Comparison of ENCODE assay signal across 11 cellular contexts in the genomic region with DNA sequence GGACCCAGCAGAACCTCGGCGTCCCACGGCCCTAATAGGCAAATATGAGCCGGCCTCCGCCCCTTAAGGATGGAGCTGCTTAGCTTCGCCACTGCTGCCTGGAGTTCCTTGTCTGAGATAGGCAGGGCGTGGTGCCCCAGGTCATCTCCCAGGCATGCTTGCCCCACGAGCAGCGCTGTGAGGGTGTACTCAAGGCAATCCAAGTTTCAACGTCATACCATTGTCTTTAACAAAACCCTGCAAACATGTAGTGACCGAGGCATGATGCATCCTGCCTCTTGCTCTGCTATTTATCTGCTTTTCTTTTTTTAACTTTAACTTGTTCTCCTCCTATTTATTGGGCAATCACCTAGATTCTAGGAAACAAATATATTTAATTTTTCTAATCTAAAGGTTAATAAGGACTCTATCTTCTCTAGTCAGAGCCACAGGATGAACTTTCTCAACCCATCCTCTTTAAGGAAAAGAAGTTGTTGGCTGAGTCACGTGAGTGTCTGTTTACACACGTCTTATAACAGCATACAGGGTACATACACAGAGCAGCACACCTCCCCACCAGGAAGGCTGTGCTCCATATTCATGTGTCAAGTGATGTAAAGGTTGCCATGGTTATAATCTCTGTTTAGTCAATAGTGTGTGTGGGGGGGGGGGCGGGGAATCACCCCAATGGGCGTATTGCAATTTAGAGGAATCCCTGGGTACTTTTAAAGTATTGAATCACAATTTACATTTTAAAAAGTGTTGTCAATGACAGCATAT. TPM values are rescaled to one million over a fixed set of nuclear protein-coding genes. Genes with fewer than 3 reads are reported as not detected.
DNase-seq lines count a peak whose midpoint lies in the region; ATAC-seq and TF ChIP-seq lines count a peak whose summit lies in the region.
"Had no signal": no experiment of that assay in that cellular context is flagged by ENCODE, and none has a peak within 500 bp of the region (broad histone marks: within the 10 kb centered on the region; RNA-seq: fewer than 3 reads in every experiment).

No MANE protein-coding gene starts in this region.

- peaks cover 11% of the 10 kb centered on the region for H3K27me3 ChIP-seq in GM23338 (ENCODE audit: insufficient read depth)
- H3K27me3 ChIP-seq in PC-3 (ENCODE audit: low read length), result no peaks in the 10 kb centered on the region
- H3K27me3 ChIP-seq in esophagus (ENCODE audit: control insufficient read depth in 1 of 2, insufficient read depth in 2 of 2, low read length in 2 of 2), result no peaks in the 10 kb centered on the region
- no peaks in the 10 kb centered on the region for H3K27me3 ChIP-seq in osteoblast (ENCODE audit: insufficient read depth, low read length)

- H3F3A ChIP-seq in GM23338 (replicated peaks; ENCODE audit: low read depth) (no peaks in the 10 kb centered on the region), PC-3 (ENCODE audit: low read length, unreplicated experiment) (no peaks in the 10 kb centered on the region)

- H3K27ac Mint-ChIP-seq in GM23338, result no peak overlapping the region; the same call in 1 of the 2 replicates
- H3K27ac Mint-ChIP-seq: activated CD4-positive, alpha-beta T cell treated with anti-CD3 and anti-CD28 coated beads, Interleukin-2, amount 10 ng/mL, durations not matched to agents 7 days and 5 days; nephron had no signal

- no peak for TF ChIP-seq CTCF in GM23338 (conservative IDR thresholded peaks at IDR 0.05; ENCODE audit: low read depth in 2 of 2)
- TF ChIP-seq CTCF in PC-3 (conservative IDR thresholded peaks at IDR 0.05; ENCODE audit: low read depth, low read length), result no peak
- TF ChIP-seq CTCF in osteoblast (IDR thresholded peaks at IDR 0.05; ENCODE audit: extremely low read depth, low read depth, low read length), result no peak

- intact Hi-C loops in PC-3 (cut with micrococcal nuclease), result loop anchor here (2.0 to 5.0 kb wide), 2 partner anchors 26 to 357 kb away; a partner anchor contains a TSS

- no peaks in the 10 kb centered on the region for H3K79me2 ChIP-seq in GM23338 (replicated peaks; ENCODE audit: insufficient read depth)
- H3K79me2 ChIP-seq in PC-3 (ENCODE audit: low read length), result peaks cover 32% of the 10 kb centered on the region
- H3K79me2 ChIP-seq in osteoblast (ENCODE audit: insufficient read depth, low read length), result no peaks in the 10 kb centered on the region

- H3K4me3 ChIP-seq in GM23338, result no peak overlapping the region
- H3K4me3 ChIP-seq in PC-3 (ENCODE audit: low read length), result peak overlapping the region; percentile 63
- no peak overlapping the region for H3K4me3 ChIP-seq in esophagus (ENCODE audit: low read depth in 1 of 2, low read length in 2 of 2)
- peak overlapping the region; percentile 28 for H3K4me3 ChIP-seq in osteoblast (ENCODE audit: insufficient read depth, low read length)

- H2AFZ ChIP-seq in GM23338 (no peak overlapping the region), PC-3 (ENCODE audit: low read length) (no peak overlapping the region), osteoblast (ENCODE audit: low read length) (peak overlapping the region; percentile 26)

- H3K9me3 Mint-ChIP-seq in GM23338, result no peaks in the 10 kb centered on the region
- H3K9me3 Mint-ChIP-seq: activated CD4-positive, alpha-beta T cell treated with anti-CD3 and anti-CD28 coated beads, Interleukin-2, amount 10 ng/mL, durations not matched to agents 7 days and 5 days; nephron had no signal

- H3K9me2 ChIP-seq in GM23338 (ENCODE audit: insufficient read depth) (no peaks in the 10 kb centered on the region; the same call in 1 of the 2 replicates), PC-3 (replicated peaks; ENCODE audit: low read length) (no peaks in the 10 kb centered on the region)

- POLR2A ChIA-PET in PC-3 (lab: Charles Lee; ENCODE audit: unreplicated experiment), result interaction anchor here (2.5 kb wide), 1 partner anchor 26 kb away, joined by 26 read pairs; a partner anchor contains a TSS

- no peak overlapping the region for H3K4me3 Mint-ChIP-seq in GM23338
- H3K4me3 Mint-ChIP-seq: activated CD4-positive, alpha-beta T cell treated with anti-CD3 and anti-CD28 coated beads, Interleukin-2, amount 10 ng/mL, durations not matched to agents 7 days and 5 days; nephron had no signal

- H4K20me1 ChIP-seq in GM23338 (replicated peaks; ENCODE audit: insufficient read depth) (no peaks in the 10 kb centered on the region), PC-3 (ENCODE audit: low read length) (no peaks in the 10 kb centered on the region), osteoblast (ENCODE audit: insufficient read depth, low read length) (no peaks in the 10 kb centered on the region)

- CTCF ChIA-PET in PC-3 (lab: Charles Lee), result interaction anchor here (1.0 to 1.2 kb wide), 2 partner anchors 7 to 9 kb away, joined by 3 to 4 read pairs; no protein-coding TSS in a partner anchor

- peaks cover 6% of the 10 kb centered on the region for H3K27me3 Mint-ChIP-seq in GM23338 (ENCODE audit: insufficient read depth, low read depth, poor library complexity)
- H3K27me3 Mint-ChIP-seq: activated CD4-positive, alpha-beta T cell treated with anti-CD3 and anti-CD28 coated beads, Interleukin-2, amount 10 ng/mL, durations not matched to agents 7 days and 5 days had no signal

- peak; percentile 32; the same call in 2 of the 3 replicates for ATAC-seq in GM23338
- ATAC-seq in PC-3, result peak; percentile 68
- no peak for ATAC-seq in GM19324 (IDR thresholded peaks at IDR 0.05; ENCODE audit: low FRiP score, unreplicated experiment)
- ATAC-seq in HG02885 (IDR thresholded peaks at IDR 0.05; ENCODE audit: poor library complexity, unreplicated experiment), result no peak

- peaks cover 30% of the 10 kb centered on the region for H3K4me1 Mint-ChIP-seq in GM23338

- H3K9ac ChIP-seq in PC-3 (ENCODE audit: low read length), result peak overlapping the region; percentile 91

- H3K4me1 ChIP-seq in GM23338 (ENCODE audit: insufficient read depth) (peaks cover 11% of the 10 kb centered on the region), PC-3 (ENCODE audit: insufficient read depth, low read length) (peaks cover 55% of the 10 kb centered on the region), esophagus (ENCODE audit: control insufficient read depth in 2 of 2, insufficient read depth in 2 of 2, low read length in 1 of 2) (peaks cover 0 to 7% of the 10 kb centered on the region in 2 donors), osteoblast (ENCODE audit: insufficient read depth, low read length) (peaks cover 67% of the 10 kb centered on the region)

- H3K4me2 ChIP-seq in GM23338 (no peak overlapping the region), PC-3 (ENCODE audit: low read length) (peak overlapping the region; percentile 74), osteoblast (ENCODE audit: insufficient read depth, low read length) (peak overlapping the region; percentile 75)

- BruUV-seq in PC-3 (replicated peaks; lab: Mats Ljungman, UMichigan), result no TSS peak

- H3K36me3 ChIP-seq in GM23338 (ENCODE audit: insufficient read depth) (no peaks in the 10 kb centered on the region), PC-3 (ENCODE audit: low read depth, low read length) (0 out of 2 replicates have a peak, but pooled peaks cover 3% of the 10 kb centered on the region), esophagus (ENCODE audit: control insufficient read depth in 2 of 2, insufficient read depth in 2 of 2, low read length in 1 of 2) (no peaks in the 10 kb centered on the region), osteoblast (ENCODE audit: insufficient read depth, low read length) (no peaks in the 10 kb centered on the region)

- H3K36me3 Mint-ChIP-seq in GM23338 (ENCODE audit: low read depth), result no peaks in the 10 kb centered on the region

- H3K9me3 ChIP-seq in PC-3 (ENCODE audit: low read length) (no peaks in the 10 kb centered on the region), esophagus (ENCODE audit: control insufficient read depth in 2 of 2, insufficient read depth in 1 of 2, low read depth in 1 of 2, low read length in 1 of 2) (no peaks in the 10 kb centered on the region), osteoblast (ENCODE audit: low read depth, low read length) (no peaks in the 10 kb centered on the region)

- 39 to 41% methylated on average over 15 of the region's 15 CpGs for WGBS in esophagus, 2 donors

- H3K27ac ChIP-seq in GM23338 (ENCODE audit: low read depth), result no peak overlapping the region
- H3K27ac ChIP-seq in PC-3 (ENCODE audit: low read length), result peak overlapping the region; percentile 97
- H3K27ac ChIP-seq in esophagus (ENCODE audit: low read depth in 2 of 2, low read length in 1 of 2), result peak overlapping the region; percentile 38 to 85
- peak overlapping the region; percentile 91 for H3K27ac ChIP-seq in osteoblast (ENCODE audit: low read depth, low read length)

- DNase-seq in GM23338 (ENCODE audit: low spot score) (no peak), PC-3 (peak; percentile 88), osteoblast (ENCODE audit: insufficient read length, low spot score, missing footprints) (no peak), NCI-H2081 treated with DMSO at 0.1 percent for 48 hours (lab: John Stamatoyannopoulos, UW) (no peak)
- DNase-seq in stimulated activated CD4-positive, alpha-beta T cell treated with anti-CD3 and anti-CD28 coated beads, Interleukin-12 subunit alpha, Interleukin-12 subunit beta, amount 100 ng/mL, for 4 hours, result no peak
- DNase-seq: activated CD4-positive, alpha-beta T cell treated with anti-CD3 and anti-CD28 coated beads, Interleukin-2, amount 10 ng/mL, durations not matched to agents 7 days and 5 days; NCI-H2171 treated with DMSO at 0.1 percent for 48 hours had no signal

TF ChIP-seq in GM23338, 12 proteins besides CTCF, POLR2A, EP300 and RAD21 (continues in another document):
- no peak for TF ChIP-seq JUNB (IDR thresholded peaks at IDR 0.05; ENCODE audit: unreplicated experiment)
- no peak for TF ChIP-seq POLR2AphosphoS5 (IDR thresholded peaks at IDR 0.05; ENCODE audit: low read depth)
- no peak for TF ChIP-seq NANOG (IDR thresholded peaks at IDR 0.05; ENCODE audit: borderline replicate concordance)

RNA-seq across cellular contexts. Expression of a gene that starts 27.3 kb away (rescaled TPM):
- 6.0 and 6.6 TPM in 2 replicates for total RNA-seq in GM23338 (2014; rRNA removed; shearing (Covaris generic))
- polyA plus RNA-seq in GM23338 (2016; fragmentation: Nextera tagmentation; extraction: Ambion mirVana) (3.8 and 3.9 TPM in 2 replicates), esophagus (1 to 10 TPM; 3.6 to 5.4 TPM)
- total RNA-seq in PC-3 (2014; rRNA removed) (3.4 and 4.3 TPM in 2 replicates), osteoblast (10.0 and 10.5 TPM in 2 replicates)

Comparison
In these comparisons a context has a peak if more than half of its experiments do, and no peak if none do; other contexts are left out.
1. ATAC-seq: peak in GM23338 (single experiment) and PC-3 (single experiment); none in GM19324 (single experiment) and HG02885 (single experiment).
2. H3K4me3 ChIP-seq: peak in PC-3 (single experiment) and osteoblast (single experiment); none in GM23338 (single experiment) and esophagus (0 of 2).